In the genomic region with DNA sequence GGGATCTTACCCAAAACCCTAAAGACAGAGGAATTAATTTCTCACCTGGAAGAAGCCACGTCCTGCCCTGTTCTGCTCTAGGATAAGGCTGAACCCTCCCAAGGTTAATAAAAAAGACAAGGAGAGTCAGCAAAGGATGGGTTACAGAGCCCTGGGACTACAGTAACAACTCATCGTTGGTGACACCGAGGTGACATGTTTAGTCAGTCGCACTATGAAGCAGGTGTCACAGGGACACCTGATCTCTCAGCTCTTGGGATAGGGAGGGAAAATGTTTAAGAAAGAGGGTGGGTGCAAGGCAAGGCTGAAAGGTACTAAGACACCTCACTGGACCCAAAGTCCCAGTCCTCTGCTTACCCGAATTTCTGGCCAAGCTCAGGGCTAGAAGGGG, we compare ENCODE assay signal across 8 cellular contexts. TPM values are rescaled to one million over a fixed set of nuclear protein-coding genes. Genes with fewer than 3 reads are reported as not detected.
DNase-seq lines count a peak whose midpoint lies in the region; ATAC-seq, FAIRE-seq and TF ChIP-seq lines count a peak whose summit lies in the region.

No MANE protein-coding gene starts in this region.

- H3K27me3 ChIP-seq in HUES48 (ENCODE audit: control insufficient read depth, insufficient read depth, low read length), result peaks cover 9% of the 10 kb centered on the region; the same call in 1 of the 2 replicates
- no peaks in the 10 kb centered on the region for H3K27me3 ChIP-seq in adrenal gland

- peak overlapping the region; percentile 39 to 87 (median 62) for H3K27ac Mint-ChIP-seq in immature natural killer cell
- no peak overlapping the region for H3K27ac Mint-ChIP-seq in stimulated activated memory B cell treated with anti-CD40 and anti-IgM and Interleukin-4, amounts not matched to agents 10 μg/mL and 1 μg/mL and 100 μg/mL, for 72 hours

- TF ChIP-seq CTCF in adrenal gland (IDR thresholded peaks at IDR 0.05), result no peak

- no peak for ATAC-seq in stimulated activated memory B cell treated with anti-CD40 and anti-IgM and Interleukin-4, amounts not matched to agents 10 μg/mL and 1 μg/mL and 100 μg/mL, for 72 hours
- ATAC-seq in GM18909 (IDR thresholded peaks at IDR 0.05; ENCODE audit: poor library complexity, unreplicated experiment) (no peak), HG03097 (IDR thresholded peaks at IDR 0.05; ENCODE audit: low FRiP score, unreplicated experiment) (no peak)

- peaks cover 25% of the 10 kb centered on the region for H3K4me1 ChIP-seq in HUES48 (ENCODE audit: control insufficient read depth, insufficient read depth, low read length)
- peaks cover 7 to 33% of the 10 kb centered on the region in 2 donors for H3K4me1 ChIP-seq in adrenal gland (replicated peaks in 1 of 2)

- H3K36me3 Mint-ChIP-seq in immature natural killer cell, result no peaks in the 10 kb centered on the region
- no peaks in the 10 kb centered on the region for H3K36me3 Mint-ChIP-seq in stimulated activated memory B cell treated with anti-CD40 and anti-IgM and Interleukin-4, amounts not matched to agents 10 μg/mL and 1 μg/mL and 100 μg/mL, for 72 hours

- peaks cover 3 to 4% (median 3%) of the 10 kb centered on the region in 3 donors for H3K27me3 Mint-ChIP-seq in immature natural killer cell (ENCODE audit: low read depth in 3 of 3)
- H3K27me3 Mint-ChIP-seq in stimulated activated memory B cell treated with anti-CD40 and anti-IgM and Interleukin-4, amounts not matched to agents 10 μg/mL and 1 μg/mL and 100 μg/mL, for 72 hours, result peaks cover 34% of the 10 kb centered on the region

- H3K4me3 ChIP-seq in HUES48 (ENCODE audit: low read depth, low read length), result peak overlapping the region; percentile 95
- peak overlapping the region in 2 of 4 donors; percentile 74 to 78 for H3K4me3 ChIP-seq in adrenal gland

- H3K9me3 Mint-ChIP-seq in immature natural killer cell, result no peaks in the 10 kb centered on the region
- no peaks in the 10 kb centered on the region for H3K9me3 Mint-ChIP-seq in stimulated activated memory B cell treated with anti-CD40 and anti-IgM and Interleukin-4, amounts not matched to agents 10 μg/mL and 1 μg/mL and 100 μg/mL, for 72 hours

- DNase-seq in adrenal gland (no peak), immature natural killer cell (no peak), urothelium cell line (ENCODE audit: low spot score) (no peak), ACHN (no peak)

- H3K4me1 Mint-ChIP-seq in immature natural killer cell, result peaks cover 18 to 27% of the 10 kb centered on the region in 2 donors
- H3K4me1 Mint-ChIP-seq in stimulated activated memory B cell treated with anti-CD40 and anti-IgM and Interleukin-4, amounts not matched to agents 10 μg/mL and 1 μg/mL and 100 μg/mL, for 72 hours, result no peaks in the 10 kb centered on the region

- H3K9me3 ChIP-seq in HUES48 (ENCODE audit: control insufficient read depth, insufficient read depth, low read length) (no peaks in the 10 kb centered on the region), adrenal gland (replicated peaks in 1 of 3) (no peaks in the 10 kb centered on the region)

- peak overlapping the region; percentile 77; the same call in 1 of the 2 replicates for H3K9ac ChIP-seq in HUES48 (ENCODE audit: low read depth, low read length)

- 21 to 27% (median 23%) methylated on average over 5 of the region's 5 CpGs for WGBS in adrenal gland, 4 donors

- H3K27ac ChIP-seq in HUES48 (ENCODE audit: low read depth, low read length) (no peak overlapping the region), adrenal gland (peak overlapping the region in 4 of 5 donors; percentile 11 to 89 (median 72))

- FAIRE-seq in urothelium cell line (lab: Jason Lieb, UNC), result no peak

- H3K36me3 ChIP-seq in HUES48 (ENCODE audit: control insufficient read depth, insufficient read depth, low read length) (no peaks in the 10 kb centered on the region), adrenal gland (replicated peaks in 1 of 2) (no peaks in the 10 kb centered on the region)

- peak overlapping the region; percentile 75 to 90 (median 89) for H3K4me3 Mint-ChIP-seq in immature natural killer cell
- peak overlapping the region; percentile 75 for H3K4me3 Mint-ChIP-seq in stimulated activated memory B cell treated with anti-CD40 and anti-IgM and Interleukin-4, amounts not matched to agents 10 μg/mL and 1 μg/mL and 100 μg/mL, for 72 hours

- intact Hi-C loops in adrenal gland (cut with DNase I), result loop anchor here in 1 of 2 donors (5.0 kb wide), 1 partner anchor 319 kb away; no protein-coding TSS in a partner anchor

- in situ Hi-C loops in ACHN (cut with HindIII; ENCODE audit: low pct_ligation_motif_present, low pct_unique_long_range_greater_than_20kb, low sequenced_read_pairs), result no loop called here

- no peak for TF ChIP-seq POLR2A in adrenal gland (IDR thresholded peaks at IDR 0.05)

RNA-seq across cellular contexts. Expression of a gene that starts 0.6 kb away (rescaled TPM):
- 10 to 100 TPM; 24.3 to 41.4 (median 28.1) TPM for total RNA-seq in adrenal gland
- polyA plus RNA-seq in adrenal gland, result 10 to 100 TPM; 10.2 to 22.7 (median 15.4) TPM
- under 1 TPM; 0.39 to 0.93 (median 0.59) TPM for polyA plus RNA-seq in immature natural killer cell

Comparison
In these comparisons a context has a peak if more than half of its experiments do, and no peak if none do; other contexts are left out.
1. RNA of a gene that starts 0.6 kb away (polyA plus RNA-seq): 10.2 to 22.7 TPM in adrenal gland; 0.39 to 0.93 TPM in immature natural killer cell; every median in the first group is over 4 times any median in the second.